8 cellular contexts compared by ENCODE assay signal in genomic region chr2:229921892-229922448, GRCh38. TPM values are rescaled to one million over a fixed set of nuclear protein-coding genes. Genes with fewer than 3 reads are reported as not detected.
A peak's percentile ranks its signal among the peaks of the same experiment; 100 is the strongest.
DNase-seq lines count a peak whose midpoint lies in the region; ATAC-seq, FAIRE-seq and TF ChIP-seq lines count a peak whose summit lies in the region.

Gene TRIP12 (minus strand): TSS chr2:229922009. CDS start chr2:229880079, 41,930 bp downstream.

- CTCF ChIA-PET in endothelial cell of umbilical vein (lab: Charles Lee): interaction anchor here (0.6 to 4.2 kb wide), 3 partner anchors 58 to 1753 kb away, joined by 3 to 30 read pairs (median 3); no protein-coding TSS in a partner anchor

- H3K4me2 ChIP-seq in OCI-LY1 (ENCODE audit: low read length) (peak within 1 kb of the TSS; percentile 100), endothelial cell of umbilical vein (ENCODE audit: insufficient read depth, low read length) (peak within 1 kb of the TSS; percentile 99)

- dilution Hi-C loops in endothelial cell of umbilical vein (cut with MboI; ENCODE audit: extremely low pct_ligation_motif_present, low sequenced_read_pairs): no loop called here

- H3K4me3 ChIP-seq in HUES48 (ENCODE audit: low read depth, low read length) (peak within 1 kb of the TSS; percentile 86), OCI-LY1 (ENCODE audit: low read depth, low read length, poor library complexity, severe bottlenecking) (peak within 1 kb of the TSS; percentile 100), endothelial cell of umbilical vein (replicated peaks in 1 of 3; ENCODE audit: insufficient read depth in 1 of 3, low read depth in 1 of 3, low read length in 3 of 3) (peak within 1 kb of the TSS; percentile 62 to 98 (median 90))

- in situ Hi-C loops in Caki2 (cut with HindIII; ENCODE audit: low pct_unique_long_range_greater_than_20kb, low sequenced_read_pairs): no loop called here

- peaks cover 43% of the 10 kb centered on the region for H3K79me2 ChIP-seq in OCI-LY1 (ENCODE audit: insufficient read depth, low read length)
- peaks cover 45% of the 10 kb centered on the region for H3K79me2 ChIP-seq in endothelial cell of umbilical vein (ENCODE audit: control insufficient read depth, insufficient read depth, low read length)

- TF ChIP-seq POLR2A in endothelial cell of umbilical vein (IDR thresholded peaks at IDR 0.05; ENCODE audit: low read depth, low read length): peak; percentile 62

- no peaks in the 10 kb centered on the region for H3F3A ChIP-seq in OCI-LY1 (ENCODE audit: insufficient read depth, low read length)

- H4K20me1 ChIP-seq in OCI-LY1 (ENCODE audit: insufficient read depth, low read length) (no peaks in the 10 kb centered on the region), endothelial cell of umbilical vein (replicated peaks; ENCODE audit: control insufficient read depth, extremely low read depth, insufficient read depth, low read length) (peaks cover 7% of the 10 kb centered on the region)

- BruUV-seq in endothelial cell of umbilical vein (replicated peaks; lab: Mats Ljungman, UMichigan): no TSS peak

- DNase-seq in Caki2 (ENCODE audit: low read depth) (peak; percentile 98), endothelial cell of umbilical vein (ENCODE audit: low read depth, low spot score) (peak; percentile 97), middle frontal gyrus (ENCODE audit: extremely low spot score, low spot score) (peak; percentile 77)
- DNase-seq in activated CD8-positive, alpha-beta memory T cell treated with anti-CD3 and anti-CD28 coated beads, Interleukin-2, amount 50 U/mL, for 48 hours: peak; percentile 93
- DNase-seq in stimulated activated CD8-positive, alpha-beta memory T cell treated with anti-CD3 and anti-CD28 coated beads, Interleukin-2, amount 100 ng/mL, for 48 hours (ENCODE audit: low read depth in 2 of 2): peak; percentile 77 to 80

- ATAC-seq in GM21390 (IDR thresholded peaks at IDR 0.05; ENCODE audit: unreplicated experiment): peak; percentile 68

- TF ChIP-seq CTCF in OCI-LY1 (IDR thresholded peaks at IDR 0.05; ENCODE audit: low read length) (no peak), endothelial cell of umbilical vein (IDR thresholded peaks at IDR 0.05; ENCODE audit: extremely low read depth in 1 of 2, insufficient read depth in 1 of 2, low read depth in 1 of 2, low read length in 2 of 2) (no peak)

- H2AFZ ChIP-seq in OCI-LY1 (ENCODE audit: low read length): peak within 1 kb of the TSS; percentile 36; the same call in 1 of the 2 replicates
- peak within 1 kb of the TSS; percentile 95 for H2AFZ ChIP-seq in endothelial cell of umbilical vein (ENCODE audit: low read depth, low read length)

- POLR2A ChIA-PET in endothelial cell of umbilical vein (lab: Charles Lee): interaction anchor here (0.6 to 1.0 kb wide), 4 partner anchors 40 to 486 kb away, joined by 3 to 10 read pairs (median 5); no protein-coding TSS in a partner anchor

- H3K9me2 ChIP-seq in OCI-LY1 (ENCODE audit: low read depth, low read length): no peaks in the 10 kb centered on the region

- H3K27ac ChIP-seq in HUES48 (ENCODE audit: low read depth, low read length) (peak within 1 kb of the TSS; percentile 98), OCI-LY1 (ENCODE audit: low read depth, low read length, poor library complexity, severe bottlenecking) (peak within 1 kb of the TSS; percentile 83), endothelial cell of umbilical vein (ENCODE audit: insufficient read depth, low read depth, low read length) (peak within 1 kb of the TSS; percentile 91)

- no peaks in the 10 kb centered on the region for H3K4me1 ChIP-seq in HUES48 (ENCODE audit: control insufficient read depth, insufficient read depth, low read length)
- peaks cover 22% of the 10 kb centered on the region for H3K4me1 ChIP-seq in OCI-LY1 (ENCODE audit: insufficient read depth, low read length, severe bottlenecking)
- peaks cover 12% of the 10 kb centered on the region for H3K4me1 ChIP-seq in endothelial cell of umbilical vein (ENCODE audit: control insufficient read depth, extremely low read depth, insufficient read depth, low read length)

- H3K9me1 ChIP-seq in endothelial cell of umbilical vein (replicated peaks; ENCODE audit: control insufficient read depth, extremely low read depth, insufficient read depth, low read length): no peaks in the 10 kb centered on the region

- H3K9me3 ChIP-seq in HUES48 (ENCODE audit: control insufficient read depth, insufficient read depth, low read length) (no peaks in the 10 kb centered on the region), OCI-LY1 (ENCODE audit: low read length) (no peaks in the 10 kb centered on the region), endothelial cell of umbilical vein (replicated peaks; ENCODE audit: control insufficient read depth, insufficient read depth, low read length) (no peaks in the 10 kb centered on the region)

- intact Hi-C loops in endothelial cell of umbilical vein (cut with micrococcal nuclease): loop anchor here (1.0 to 5.0 kb wide), 7 partner anchors 59 to 487 kb away; partner anchors contain the start of gene SP140L

- peak; percentile 75 for FAIRE-seq in endothelial cell of umbilical vein (lab: Jason Lieb, UNC)

- H3K27me3 ChIP-seq in HUES48 (ENCODE audit: control insufficient read depth, insufficient read depth, low read length) (no peaks in the 10 kb centered on the region), OCI-LY1 (ENCODE audit: insufficient read depth, low read length) (no peaks in the 10 kb centered on the region), endothelial cell of umbilical vein (ENCODE audit: control insufficient read depth in 2 of 2, insufficient read depth in 2 of 2, low read length in 2 of 2) (no peaks in the 10 kb centered on the region)

- peak within 1 kb of the TSS; percentile 61 for H3K9ac ChIP-seq in HUES48 (ENCODE audit: low read depth, low read length)
- peak within 1 kb of the TSS; percentile 74 for H3K9ac ChIP-seq in OCI-LY1 (ENCODE audit: low read length)
- H3K9ac ChIP-seq in endothelial cell of umbilical vein (replicated peaks; ENCODE audit: extremely low read depth, insufficient read depth, low read length): peak within 1 kb of the TSS; percentile 91

- H3K36me3 ChIP-seq in HUES48 (ENCODE audit: control insufficient read depth, insufficient read depth, low read length): peaks cover 15% of the 10 kb centered on the region
- peaks cover 11% of the 10 kb centered on the region for H3K36me3 ChIP-seq in OCI-LY1 (ENCODE audit: insufficient read depth, low read length)
- H3K36me3 ChIP-seq in endothelial cell of umbilical vein (ENCODE audit: control insufficient read depth in 2 of 2, extremely low read depth in 1 of 2, insufficient read depth in 2 of 2, low read length in 2 of 2): peaks cover 2% of the 10 kb centered on the region in 2 experiments

TF ChIP-seq in endothelial cell of umbilical vein, 7 proteins besides CTCF, POLR2A, EP300 and RAD21:
- peak; percentile 10 for TF ChIP-seq POLR2AphosphoS5 (IDR thresholded peaks at IDR 0.05; ENCODE audit: insufficient read depth, low read depth, low read length)
- no peak for TF ChIP-seq FOS (IDR thresholded peaks at IDR 0.05; ENCODE audit: borderline replicate concordance, insufficient read depth, low read length)
- TF ChIP-seq GATA2 (IDR thresholded peaks at IDR 0.05; ENCODE audit: insufficient read depth, insufficient read length, low read depth, low read length): no peak
- TF ChIP-seq MYC (IDR thresholded peaks at IDR 0.05; ENCODE audit: low read depth, low read length): peak; percentile 17

RNA-seq across cellular contexts. Expression of gene TRIP12, which starts in this region (rescaled TPM):
- 21.3 and 62.8 TPM in 2 replicates for total RNA-seq in Caki2 (2014; rRNA removed; shearing (Covaris generic); ENCODE audit: low replicate concordance)
- total RNA-seq in endothelial cell of umbilical vein: 256 and 278 TPM in 2 replicates
- 37.8 and 53.8 TPM in 2 replicates for polyA plus RNA-seq in endothelial cell of umbilical vein
- 45.7 and 48.6 TPM in 2 replicates for polyA plus RNA-seq in endothelial cell of umbilical vein (2011; cell fraction: cytosol; rRNA removed)
- polyA plus RNA-seq in endothelial cell of umbilical vein (2011; cell fraction: nucleus; rRNA removed): 174 and 230 TPM in 2 replicates
- 167 and 175 TPM in 2 replicates for polyA plus RNA-seq in endothelial cell of umbilical vein (2012)
- 400 and 426 TPM in 2 replicates for polyA minus RNA-seq in endothelial cell of umbilical vein
- polyA minus RNA-seq in endothelial cell of umbilical vein (2011; cell fraction: cytosol; rRNA and poly(A)+ RNA removed): 109 TPM
- 362 and 539 TPM in 2 replicates for polyA minus RNA-seq in endothelial cell of umbilical vein (2011; cell fraction: nucleus; rRNA and poly(A)+ RNA removed)

Comparison
In these comparisons a context has a peak if more than half of its experiments do, and no peak if none do; other contexts are left out.
1. Peak in every context shown above with its lines: DNase-seq, ATAC-seq, H3K4me3 ChIP-seq and H3K27ac ChIP-seq.